In the genomic region with DNA sequence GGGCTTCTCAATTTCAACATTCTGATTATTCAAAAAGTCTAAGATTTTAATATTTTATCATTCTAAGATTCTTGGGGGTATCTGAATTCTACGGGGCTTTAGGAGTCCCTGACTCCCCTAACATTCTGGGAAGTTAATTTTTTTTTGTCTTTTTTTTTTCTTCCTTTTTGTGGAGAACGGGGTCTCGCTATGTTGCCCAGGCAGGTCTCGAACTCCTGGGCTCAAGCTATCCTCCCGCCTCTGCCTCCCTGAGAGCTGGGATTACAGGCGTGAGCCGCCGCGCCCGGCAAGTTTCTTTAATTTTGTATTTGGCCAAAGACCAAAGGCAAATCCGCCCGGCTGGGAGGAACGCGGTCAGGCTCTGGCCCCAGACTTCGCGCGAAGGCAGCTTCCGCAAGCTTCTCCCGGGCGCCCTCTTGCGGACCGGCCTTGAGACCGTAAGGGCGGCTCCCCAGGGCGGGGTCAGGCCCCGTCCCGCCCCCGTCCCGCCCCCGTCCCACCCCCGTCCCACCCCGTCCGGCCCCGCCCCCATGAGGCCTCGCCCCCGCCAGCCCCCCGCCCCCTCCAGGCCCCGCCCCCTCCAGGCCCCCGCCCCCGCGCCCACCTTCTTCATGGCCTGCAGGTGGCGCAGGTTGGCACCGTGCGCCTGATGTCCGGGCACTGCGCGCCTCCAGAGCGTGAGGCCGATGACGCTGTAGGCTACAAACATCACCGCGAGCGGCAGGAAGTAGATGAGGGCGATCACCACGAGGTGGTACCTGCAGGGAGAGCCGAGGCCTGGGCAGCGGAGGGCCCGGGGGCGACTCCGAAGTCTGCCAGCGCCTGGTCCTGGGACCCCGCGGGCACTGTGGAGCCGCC, we compare ENCODE assay signal across 8 cellular contexts. TPM values are rescaled to one million over a fixed set of nuclear protein-coding genes. Genes with fewer than 3 reads are reported as not detected.
A peak's percentile ranks its signal among the peaks of the same experiment; 100 is the strongest.
DNase-seq lines count a peak whose midpoint lies in the region; ATAC-seq and TF ChIP-seq lines count a peak whose summit lies in the region.

No MANE protein-coding gene starts in this region.

- DNase-seq in ELF-1 (ENCODE audit: low read depth, low spot score): peak; percentile 92
- peak; percentile 98 for DNase-seq in Karpas-422
- DNase-seq in Panc1 (ENCODE audit: low read depth, low spot score): no peak
- DNase-seq in activated T-helper 1 cell treated with anti-CD3 and anti-CD28 coated beads, Interleukin-12 subunit alpha, Interleukin-12 subunit beta, Interleukin-2, Interleukin-4 antibody, amounts not matched to agents 30 ng/mL and 10 ng/mL and 1 ng/mL, durations not matched to agents 14 hours and 24 hours and 36 hours (ENCODE audit: low spot score): peak; percentile 81
- DNase-seq in fibroblast of lung (ENCODE audit: low read depth in 2 of 2): peak; percentile 88 to 97
- peak; percentile 95 for DNase-seq in nephron progenitor cell
- peak; percentile 94 for DNase-seq in stimulated activated naive CD8-positive, alpha-beta T cell treated with anti-CD3 and anti-CD28 coated beads, Interleukin-15, Interleukin-2, amounts not matched to agents 100 U/mL and 50 U/mL, for 24 hours

- no peaks in the 10 kb centered on the region for H3K27me3 Mint-ChIP-seq in activated T-helper 1 cell treated with anti-CD3 and anti-CD28 coated beads, Interleukin-12 subunit alpha, Interleukin-12 subunit beta, Interleukin-2, Interleukin-4 antibody, amounts not matched to agents 30 ng/mL and 10 ng/mL and 1 ng/mL, durations not matched to agents 14 hours and 24 hours and 36 hours (ENCODE audit: insufficient read depth)
- H3K27me3 Mint-ChIP-seq in nephron progenitor cell (ENCODE audit: low read depth, poor library complexity): peaks cover 20% of the 10 kb centered on the region

- H3K36me3 ChIP-seq in Karpas-422 (ENCODE audit: insufficient read depth, low read length) (no peaks in the 10 kb centered on the region), Panc1 (ENCODE audit: control insufficient read depth, insufficient read depth, low read length) (no peaks in the 10 kb centered on the region), fibroblast of lung (ENCODE audit: control insufficient read depth, insufficient read depth, low read length) (peaks cover 2% of the 10 kb centered on the region)

- H3K4me3 ChIP-seq in Karpas-422 (ENCODE audit: low read length) (peak overlapping the region; percentile 36; the same call in 1 of the 2 replicates), Panc1 (ENCODE audit: low read depth in 2 of 2, low read length in 2 of 2) (peak overlapping the region; percentile 34 to 48), fibroblast of lung (replicated peaks in 1 of 4; ENCODE audit: control extremely low read depth in 1 of 4, insufficient read depth in 1 of 4, low read depth in 3 of 4, low read length in 4 of 4) (peak overlapping the region; percentile 7 to 52 (median 24))

- ATAC-seq in GM21825 (IDR thresholded peaks at IDR 0.05; ENCODE audit: unreplicated experiment) (peak; percentile 76), Panc1 (peak; percentile 95)
- ATAC-seq in stimulated activated naive CD8-positive, alpha-beta T cell treated with anti-CD3 and anti-CD28 coated beads, Interleukin-15, Interleukin-2, amounts not matched to agents 100 U/mL and 50 U/mL, for 24 hours: peak; percentile 93

- BruUV-seq in Panc1 (replicated peaks; lab: Mats Ljungman, UMichigan): no TSS peak

- peak overlapping the region; percentile 82 for H3K27ac Mint-ChIP-seq in activated T-helper 1 cell treated with anti-CD3 and anti-CD28 coated beads, Interleukin-12 subunit alpha, Interleukin-12 subunit beta, Interleukin-2, Interleukin-4 antibody, amounts not matched to agents 30 ng/mL and 10 ng/mL and 1 ng/mL, durations not matched to agents 14 hours and 24 hours and 36 hours
- H3K27ac Mint-ChIP-seq in nephron progenitor cell: no peak overlapping the region

- H3K27ac ChIP-seq in Karpas-422 (ENCODE audit: low read length) (peak overlapping the region; percentile 80), Panc1 (ENCODE audit: low read length) (peak overlapping the region; percentile 86), fibroblast of lung (ENCODE audit: insufficient read depth, low read length) (peak overlapping the region; percentile 30)

- no peaks in the 10 kb centered on the region for H3K79me2 ChIP-seq in Karpas-422 (ENCODE audit: low read length)
- H3K79me2 ChIP-seq in fibroblast of lung (ENCODE audit: control insufficient read depth, insufficient read depth, low read length): no peaks in the 10 kb centered on the region

- POLR2A ChIA-PET in Panc1 (lab: Charles Lee): interaction anchor here (0.6 to 0.7 kb wide), 2 partner anchors 98 to 1870 kb away, joined by 3 to 4 read pairs; no protein-coding TSS in a partner anchor

- peak; percentile 93 for TF ChIP-seq CTCF in Panc1 (IDR thresholded peaks at IDR 0.05)
- TF ChIP-seq CTCF in fibroblast of lung (conservative IDR thresholded peaks at IDR 0.05 in 1 of 2, IDR thresholded peaks at IDR 0.05 in 1 of 2; ENCODE audit: low read depth in 1 of 2, low read length in 2 of 2): peak; percentile 42 to 59
- TF ChIP-seq CTCF in nephron progenitor cell (IDR thresholded peaks at IDR 0.05): peak; percentile 58

- H4K20me1 ChIP-seq in Karpas-422 (ENCODE audit: insufficient read depth, low read depth, low read length): no peaks in the 10 kb centered on the region
- no peaks in the 10 kb centered on the region for H4K20me1 ChIP-seq in fibroblast of lung (ENCODE audit: control insufficient read depth, extremely low read depth, insufficient read depth, low read length)

- H2AFZ ChIP-seq in Karpas-422 (ENCODE audit: low read length): peak overlapping the region; percentile 98
- peak overlapping the region; percentile 47 for H2AFZ ChIP-seq in fibroblast of lung (ENCODE audit: low read length)

- CTCF ChIA-PET in Panc1 (lab: Charles Lee): interaction anchor here (0.5 to 2.8 kb wide), 23 partner anchors 10 to 541 kb away, joined by 3 to 18 read pairs (median 4); no protein-coding TSS in a partner anchor

- in situ Hi-C loops in Panc1 (cut with HindIII; ENCODE audit: low pct_unique_long_range_greater_than_20kb, low sequenced_read_pairs): no loop called here

- intact Hi-C loops in Panc1 (cut with micrococcal nuclease; ENCODE audit: unreplicated experiment): loop anchor here (5.0 kb wide), 1 partner anchor 229 kb away; no protein-coding TSS in a partner anchor
- intact Hi-C loops in activated T-helper 1 cell treated with anti-CD3 and anti-CD28 coated beads, Interleukin-12 subunit alpha, Interleukin-12 subunit beta, Interleukin-2, Interleukin-4 antibody, amounts not matched to agents 30 ng/mL and 10 ng/mL and 1 ng/mL, durations not matched to agents 14 hours and 24 hours and 36 hours (cut with micrococcal nuclease): loop anchor here (1.0 to 5.0 kb wide), 12 partner anchors 16 to 754 kb away; a partner anchor contains a TSS

- peak overlapping the region; percentile 79 for H3K4me3 Mint-ChIP-seq in activated T-helper 1 cell treated with anti-CD3 and anti-CD28 coated beads, Interleukin-12 subunit alpha, Interleukin-12 subunit beta, Interleukin-2, Interleukin-4 antibody, amounts not matched to agents 30 ng/mL and 10 ng/mL and 1 ng/mL, durations not matched to agents 14 hours and 24 hours and 36 hours
- H3K4me3 Mint-ChIP-seq in nephron progenitor cell: peak overlapping the region; percentile 55

- no peaks in the 10 kb centered on the region for H3K9me3 Mint-ChIP-seq in activated T-helper 1 cell treated with anti-CD3 and anti-CD28 coated beads, Interleukin-12 subunit alpha, Interleukin-12 subunit beta, Interleukin-2, Interleukin-4 antibody, amounts not matched to agents 30 ng/mL and 10 ng/mL and 1 ng/mL, durations not matched to agents 14 hours and 24 hours and 36 hours
- no peaks in the 10 kb centered on the region for H3K9me3 Mint-ChIP-seq in nephron progenitor cell

- no peaks in the 10 kb centered on the region for H3K9me2 ChIP-seq in Karpas-422 (replicated peaks; ENCODE audit: insufficient read depth, low read length)

- H3K9ac ChIP-seq in Karpas-422 (ENCODE audit: low read length) (peak overlapping the region; percentile 65), fibroblast of lung (ENCODE audit: insufficient read depth, low read length) (peak overlapping the region; percentile 48)

- H3K9me3 ChIP-seq in Karpas-422 (ENCODE audit: low read length) (no peaks in the 10 kb centered on the region), Panc1 (ENCODE audit: control insufficient read depth, insufficient read depth, low read depth, low read length) (no peaks in the 10 kb centered on the region), fibroblast of lung (ENCODE audit: control insufficient read depth, insufficient read depth, low read depth, low read length) (no peaks in the 10 kb centered on the region)

- H3K4me1 ChIP-seq in Karpas-422 (ENCODE audit: low read length) (peaks cover 30% of the 10 kb centered on the region), Panc1 (ENCODE audit: control insufficient read depth, insufficient read depth, low read length) (peaks cover 17% of the 10 kb centered on the region; the same call in 1 of the 2 replicates), fibroblast of lung (ENCODE audit: control insufficient read depth, extremely low read depth, insufficient read depth, low read length) (peaks cover 15% of the 10 kb centered on the region)

- peaks cover 24% of the 10 kb centered on the region for H3K4me1 Mint-ChIP-seq in activated T-helper 1 cell treated with anti-CD3 and anti-CD28 coated beads, Interleukin-12 subunit alpha, Interleukin-12 subunit beta, Interleukin-2, Interleukin-4 antibody, amounts not matched to agents 30 ng/mL and 10 ng/mL and 1 ng/mL, durations not matched to agents 14 hours and 24 hours and 36 hours (ENCODE audit: low read depth)
- peaks cover 45% of the 10 kb centered on the region for H3K4me1 Mint-ChIP-seq in nephron progenitor cell

- peaks cover 6% of the 10 kb centered on the region for H3K36me3 Mint-ChIP-seq in activated T-helper 1 cell treated with anti-CD3 and anti-CD28 coated beads, Interleukin-12 subunit alpha, Interleukin-12 subunit beta, Interleukin-2, Interleukin-4 antibody, amounts not matched to agents 30 ng/mL and 10 ng/mL and 1 ng/mL, durations not matched to agents 14 hours and 24 hours and 36 hours (ENCODE audit: low read depth)
- peaks cover 5% of the 10 kb centered on the region for H3K36me3 Mint-ChIP-seq in nephron progenitor cell (ENCODE audit: low read depth)

- no peaks in the 10 kb centered on the region for H3K27me3 ChIP-seq in Karpas-422 (ENCODE audit: low read length)
- no peaks in the 10 kb centered on the region for H3K27me3 ChIP-seq in Panc1 (ENCODE audit: control insufficient read depth, insufficient read depth, low read length)
- no peaks in the 10 kb centered on the region for H3K27me3 ChIP-seq in fibroblast of lung (ENCODE audit: control insufficient read depth, insufficient read depth, low read length)

- H3K4me2 ChIP-seq in Karpas-422 (ENCODE audit: low read depth, low read length, poor library complexity, severe bottlenecking) (peak overlapping the region; percentile 64), fibroblast of lung (ENCODE audit: extremely low read depth, insufficient read depth, low read length) (peak overlapping the region; percentile 64)

RNA-seq across cellular contexts. Expression of a gene that starts 8.2 kb away (rescaled TPM):
- 1.9 TPM in 1 of 2 replicates, not detected in the other for total RNA-seq in Karpas-422 (2014; rRNA removed; shearing (Covaris generic); ENCODE audit: low replicate concordance)
- total RNA-seq in Panc1 (2021; ENCODE audit: unreplicated experiment) (0.21 TPM), fibroblast of lung (0.17 and 0.26 TPM in 2 replicates)
- 0.94 TPM for polyA plus RNA-seq in Panc1 (2012; ENCODE audit: insufficient read length)
- not detected in 2 replicates for total RNA-seq in activated T-helper 1 cell treated with anti-CD3 and anti-CD28 coated beads, Interleukin-12 subunit alpha, Interleukin-12 subunit beta, Interleukin-2, Interleukin-4 antibody, amounts not matched to agents 30 ng/mL and 10 ng/mL and 1 ng/mL, durations not matched to agents 14 hours and 24 hours and 36 hours
- 0.10 and 0.15 TPM in 2 replicates for polyA plus RNA-seq in fibroblast of lung
- polyA plus RNA-seq in fibroblast of lung (2012): 0.20 and 0.26 TPM in 2 replicates
- not detected in 2 replicates for polyA minus RNA-seq in fibroblast of lung (ENCODE audit: low replicate concordance)

RNA-seq across cellular contexts. Expression of a gene that starts 42.7 kb away (rescaled TPM):
- total RNA-seq in Karpas-422 (2014; rRNA removed; shearing (Covaris generic); ENCODE audit: low replicate concordance): 0.97 and 1.6 TPM in 2 replicates
- total RNA-seq in Panc1 (2021; ENCODE audit: unreplicated experiment) (199 TPM), fibroblast of lung (1.8 and 2.6 TPM in 2 replicates)
- 415 TPM for polyA plus RNA-seq in Panc1 (2012; ENCODE audit: insufficient read length)
- total RNA-seq in activated T-helper 1 cell treated with anti-CD3 and anti-CD28 coated beads, Interleukin-12 subunit alpha, Interleukin-12 subunit beta, Interleukin-2, Interleukin-4 antibody, amounts not matched to agents 30 ng/mL and 10 ng/mL and 1 ng/mL, durations not matched to agents 14 hours and 24 hours and 36 hours: 1.6 and 2.7 TPM in 2 replicates
- 0.56 TPM in 1 of 2 replicates, not detected in the other for polyA plus RNA-seq in fibroblast of lung
- 0.20 and 0.35 TPM in 2 replicates for polyA plus RNA-seq in fibroblast of lung (2012)
- not detected in 2 replicates for polyA minus RNA-seq in fibroblast of lung (ENCODE audit: low replicate concordance)

Comparison
In these comparisons a context has a peak if more than half of its experiments do, and no peak if none do; other contexts are left out.
1. H3K27ac ChIP-seq: peak in every context shown above with its lines; median percentile 86 in Panc1; 80 in Karpas-422; 30 in fibroblast of lung.
2. RNA of a gene that starts 42.7 kb away (total RNA-seq): 199 TPM in Panc1 (single experiment); 1.8 to 2.6 TPM in fibroblast of lung, 0.97 to 1.6 TPM in Karpas-422 and 1.6 to 2.7 TPM in activated T-helper 1 cell treated with anti-CD3 and anti-CD28 coated beads, Interleukin-12 subunit alpha, Interleukin-12 subunit beta, Interleukin-2, Interleukin-4 antibody, amounts not matched to agents 30 ng/mL and 10 ng/mL and 1 ng/mL, durations not matched to agents 14 hours and 24 hours and 36 hours; every median in the first group is over 10 times any median in the second.
3. Peak in every context shown above with its lines, with median percentiles within 50 percentile points of each other: ATAC-seq, H3K4me3 ChIP-seq and CTCF ChIP-seq.